ENCODE assay signal across 1 cellular context in genomic region chr18:21509062-21509461, GRCh38.
TF ChIP-seq lines count a peak whose summit lies in the region.

No MANE protein-coding gene starts in this region.

TF ChIP-seq in GM23338, 12 proteins besides CTCF, POLR2A, EP300 and RAD21 (continued from another document):
- TF ChIP-seq, protein P1, sequence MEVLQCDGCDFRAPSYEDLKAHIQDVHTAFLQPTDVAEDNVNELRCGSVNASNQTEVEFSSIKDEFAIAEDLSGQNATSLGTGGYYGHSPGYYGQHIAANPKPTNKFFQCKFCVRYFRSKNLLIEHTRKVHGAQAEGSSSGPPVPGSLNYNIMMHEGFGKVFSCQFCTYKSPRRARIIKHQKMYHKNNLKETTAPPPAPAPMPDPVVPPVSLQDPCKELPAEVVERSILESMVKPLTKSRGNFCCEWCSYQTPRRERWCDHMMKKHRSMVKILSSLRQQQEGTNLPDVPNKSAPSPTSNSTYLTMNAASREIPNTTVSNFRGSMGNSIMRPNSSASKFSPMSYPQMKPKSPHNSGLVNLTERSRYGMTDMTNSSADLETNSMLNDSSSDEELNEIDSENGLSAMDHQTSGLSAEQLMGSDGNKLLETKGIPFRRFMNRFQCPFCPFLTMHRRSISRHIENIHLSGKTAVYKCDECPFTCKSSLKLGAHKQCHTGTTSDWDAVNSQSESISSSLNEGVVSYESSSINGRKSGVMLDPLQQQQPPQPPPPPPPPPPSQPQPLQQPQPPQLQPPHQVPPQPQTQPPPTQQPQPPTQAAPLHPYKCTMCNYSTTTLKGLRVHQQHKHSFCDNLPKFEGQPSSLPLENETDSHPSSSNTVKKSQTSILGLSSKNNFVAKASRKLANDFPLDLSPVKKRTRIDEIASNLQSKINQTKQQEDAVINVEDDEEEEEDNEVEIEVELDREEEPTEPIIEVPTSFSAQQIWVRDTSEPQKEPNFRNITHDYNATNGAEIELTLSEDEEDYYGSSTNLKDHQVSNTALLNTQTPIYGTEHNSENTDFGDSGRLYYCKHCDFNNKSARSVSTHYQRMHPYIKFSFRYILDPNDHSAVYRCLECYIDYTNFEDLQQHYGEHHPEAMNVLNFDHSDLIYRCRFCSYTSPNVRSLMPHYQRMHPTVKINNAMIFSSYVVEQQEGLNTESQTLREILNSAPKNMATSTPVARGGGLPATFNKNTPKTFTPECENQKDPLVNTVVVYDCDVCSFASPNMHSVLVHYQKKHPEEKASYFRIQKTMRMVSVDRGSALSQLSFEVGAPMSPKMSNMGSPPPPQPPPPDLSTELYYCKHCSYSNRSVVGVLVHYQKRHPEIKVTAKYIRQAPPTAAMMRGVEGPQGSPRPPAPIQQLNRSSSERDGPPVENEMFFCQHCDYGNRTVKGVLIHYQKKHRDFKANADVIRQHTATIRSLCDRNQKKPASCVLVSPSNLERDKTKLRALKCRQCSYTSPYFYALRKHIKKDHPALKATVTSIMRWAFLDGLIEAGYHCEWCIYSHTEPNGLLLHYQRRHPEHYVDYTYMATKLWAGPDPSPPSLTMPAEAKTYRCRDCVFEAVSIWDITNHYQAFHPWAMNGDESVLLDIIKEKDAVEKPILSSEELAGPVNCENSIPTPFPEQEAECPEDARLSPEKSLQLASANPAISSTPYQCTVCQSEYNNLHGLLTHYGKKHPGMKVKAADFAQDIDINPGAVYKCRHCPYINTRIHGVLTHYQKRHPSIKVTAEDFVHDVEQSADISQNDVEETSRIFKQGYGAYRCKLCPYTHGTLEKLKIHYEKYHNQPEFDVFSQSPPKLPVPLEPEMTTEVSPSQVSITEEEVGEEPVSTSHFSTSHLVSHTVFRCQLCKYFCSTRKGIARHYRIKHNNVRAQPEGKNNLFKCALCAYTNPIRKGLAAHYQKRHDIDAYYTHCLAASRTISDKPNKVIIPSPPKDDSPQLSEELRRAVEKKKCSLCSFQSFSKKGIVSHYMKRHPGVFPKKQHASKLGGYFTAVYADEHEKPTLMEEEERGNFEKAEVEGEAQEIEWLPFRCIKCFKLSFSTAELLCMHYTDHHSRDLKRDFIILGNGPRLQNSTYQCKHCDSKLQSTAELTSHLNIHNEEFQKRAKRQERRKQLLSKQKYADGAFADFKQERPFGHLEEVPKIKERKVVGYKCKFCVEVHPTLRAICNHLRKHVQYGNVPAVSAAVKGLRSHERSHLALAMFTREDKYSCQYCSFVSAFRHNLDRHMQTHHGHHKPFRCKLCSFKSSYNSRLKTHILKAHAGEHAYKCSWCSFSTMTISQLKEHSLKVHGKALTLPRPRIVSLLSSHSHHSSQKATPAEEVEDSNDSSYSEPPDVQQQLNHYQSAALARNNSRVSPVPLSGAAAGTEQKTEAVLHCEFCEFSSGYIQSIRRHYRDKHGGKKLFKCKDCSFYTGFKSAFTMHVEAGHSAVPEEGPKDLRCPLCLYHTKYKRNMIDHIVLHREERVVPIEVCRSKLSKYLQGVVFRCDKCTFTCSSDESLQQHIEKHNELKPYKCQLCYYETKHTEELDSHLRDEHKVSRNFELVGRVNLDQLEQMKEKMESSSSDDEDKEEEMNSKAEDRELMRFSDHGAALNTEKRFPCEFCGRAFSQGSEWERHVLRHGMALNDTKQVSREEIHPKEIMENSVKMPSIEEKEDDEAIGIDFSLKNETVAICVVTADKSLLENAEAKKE (CRISPR knock-in tag; IDR thresholded peaks at IDR 0.05) = no peak
- TF ChIP-seq EZH2phosphoT487 (IDR thresholded peaks at IDR 0.05; ENCODE audit: unreplicated experiment) (no peak), JUNB (IDR thresholded peaks at IDR 0.05; ENCODE audit: unreplicated experiment) (no peak), CREB1 (CRISPR knock-in tag; IDR thresholded peaks at IDR 0.05; ENCODE audit: low read depth) (no peak)
